Comparison of ENCODE assay signal across 8 cellular contexts in the genomic region with DNA sequence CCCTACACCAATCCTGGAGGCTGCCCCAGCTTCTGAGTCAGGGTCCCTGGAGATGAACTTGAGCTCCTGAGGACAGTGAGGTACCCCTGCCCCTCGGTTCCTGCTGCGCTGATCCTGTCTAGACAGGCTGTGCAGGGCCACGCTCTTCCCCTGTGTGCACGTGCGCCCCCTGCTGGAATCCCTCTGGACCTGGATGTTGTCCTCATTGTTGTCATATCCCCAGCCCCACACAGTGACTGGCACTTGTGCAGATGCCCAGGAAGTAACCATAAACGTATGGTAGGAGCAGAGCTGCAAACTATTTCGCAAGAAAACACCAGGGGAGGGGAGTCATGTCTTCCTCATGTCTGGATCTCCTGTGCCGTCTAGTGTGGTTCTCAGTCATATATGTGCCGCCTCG.
DNase-seq lines count a peak whose midpoint lies in the region; ATAC-seq and TF ChIP-seq lines count a peak whose summit lies in the region.

No MANE protein-coding gene starts in this region.

- no peak overlapping the region for H2BK15ac ChIP-seq in mesendoderm (replicated peaks; ENCODE audit: low read depth)

- no peaks in the 10 kb centered on the region for H3K4me1 Mint-ChIP-seq in T-helper 2 cell treated with Interferon-gamma antibody and Interleukin-4, amounts not matched to agents 5 μg/mL and 100 μg/mL, for 36 hours (ENCODE audit: low read depth)

- H3K23ac ChIP-seq in mesendoderm (ENCODE audit: low read length), result no peak overlapping the region

- H3K9me3 ChIP-seq in BE2C (no peaks in the 10 kb centered on the region), colonic mucosa (no peaks in the 10 kb centered on the region), transverse colon (peaks cover 3 to 7% of the 10 kb centered on the region in 2 donors)

- H2AK5ac ChIP-seq in mesendoderm (ENCODE audit: low read length), result no peak overlapping the region

- H3K4me3 ChIP-seq in BE2C (ENCODE audit: low read depth, low read length) (no peak overlapping the region), colonic mucosa (no peak overlapping the region), mesendoderm (ENCODE audit: low read length) (no peak overlapping the region), transverse colon (no peak overlapping the region)

- no peaks in the 10 kb centered on the region for H3K9me3 Mint-ChIP-seq in T-helper 2 cell treated with Interferon-gamma antibody and Interleukin-4, amounts not matched to agents 5 μg/mL and 100 μg/mL, for 36 hours

- TF ChIP-seq CTCF in BE2C (IDR thresholded peaks at IDR 0.05; ENCODE audit: low read depth, low read length) (peak; percentile 57), colonic mucosa (IDR thresholded peaks at IDR 0.05) (peak; percentile 54), transverse colon (IDR thresholded peaks at IDR 0.05) (peak; percentile 29 to 45 (median 38))

- H3K27me3 ChIP-seq in BE2C, result no peaks in the 10 kb centered on the region
- no peaks in the 10 kb centered on the region for H3K27me3 ChIP-seq in colonic mucosa
- H3K27me3 ChIP-seq in mesendoderm (ENCODE audit: insufficient read depth, low read length, poor library complexity), result no peaks in the 10 kb centered on the region
- no peaks in the 10 kb centered on the region for H3K27me3 ChIP-seq in transverse colon

- H3K4me2 ChIP-seq in mesendoderm (ENCODE audit: low read length), result no peak overlapping the region

- H2BK120ac ChIP-seq in mesendoderm (ENCODE audit: low read depth, low read length), result no peak overlapping the region

- H3K36me3 ChIP-seq in BE2C (no peaks in the 10 kb centered on the region; the same call in 1 of the 2 replicates), colonic mucosa (no peaks in the 10 kb centered on the region), mesendoderm (ENCODE audit: control insufficient read depth, insufficient read depth, low read length) (no peaks in the 10 kb centered on the region), transverse colon (no peaks in the 10 kb centered on the region)

- intact Hi-C loops in colonic mucosa (cut with DNase I), result loop anchor here (10.0 kb wide), 1 partner anchor 129 kb away; no protein-coding TSS in a partner anchor
- intact Hi-C loops in transverse colon (cut with DNase I; ENCODE audit: low total_unique reads), result no loop called here

- DNase-seq in BE2C (peak; percentile 55), HuH-7 (ENCODE audit: low spot score) (peak; percentile 53), colonic mucosa (peak; percentile 71), mesendoderm (peak; percentile 74), transverse colon (peak; percentile 64)
- peak; percentile 30 for DNase-seq in T-helper 2 cell treated with Interferon-gamma antibody and Interleukin-4, amounts not matched to agents 5 μg/mL and 100 μg/mL, for 36 hours (ENCODE audit: low spot score)

- no peak for TF ChIP-seq EP300 in transverse colon (IDR thresholded peaks at IDR 0.05; ENCODE audit: low read depth)

- no peak overlapping the region for H3K27ac ChIP-seq in colonic mucosa
- H3K27ac ChIP-seq in mesendoderm (ENCODE audit: low read depth, low read length), result no peak overlapping the region
- H3K27ac ChIP-seq in transverse colon, result no peak overlapping the region

- H4K5ac ChIP-seq in mesendoderm (ENCODE audit: low read length), result no peak overlapping the region

- H3K4me3 Mint-ChIP-seq in T-helper 2 cell treated with Interferon-gamma antibody and Interleukin-4, amounts not matched to agents 5 μg/mL and 100 μg/mL, for 36 hours, result no peak overlapping the region

- in situ Hi-C loops in transverse colon (cut with MboI; ENCODE audit: low pct_ligation_motif_present in 1 of 4, low pct_unique_long_range_greater_than_20kb in 1 of 4, low sequenced_read_pairs in 3 of 4), result no loop called here

- ATAC-seq in HG02981 (IDR thresholded peaks at IDR 0.05; ENCODE audit: unreplicated experiment) (no peak), GM21786 (IDR thresholded peaks at IDR 0.05; ENCODE audit: unreplicated experiment) (no peak)

- H2BK5ac ChIP-seq in mesendoderm (ENCODE audit: low read length), result no peak overlapping the region

- H3K79me2 ChIP-seq in mesendoderm (ENCODE audit: control insufficient read depth, insufficient read depth, low read length), result no peaks in the 10 kb centered on the region

- no peak for TF ChIP-seq POLR2A in transverse colon (IDR thresholded peaks at IDR 0.05)

- H3K56ac ChIP-seq in mesendoderm (ENCODE audit: low read length), result no peak overlapping the region

- no peaks in the 10 kb centered on the region for H3K36me3 Mint-ChIP-seq in T-helper 2 cell treated with Interferon-gamma antibody and Interleukin-4, amounts not matched to agents 5 μg/mL and 100 μg/mL, for 36 hours (ENCODE audit: low read depth)

- no peaks in the 10 kb centered on the region for H3K79me1 ChIP-seq in mesendoderm (ENCODE audit: low read length)

- H3K4me1 ChIP-seq in BE2C (no peaks in the 10 kb centered on the region), colonic mucosa (no peaks in the 10 kb centered on the region), mesendoderm (ENCODE audit: control insufficient read depth, low read depth, low read length) (no peaks in the 10 kb centered on the region), transverse colon (no peaks in the 10 kb centered on the region)

- H3K9ac ChIP-seq in colonic mucosa (ENCODE audit: low read depth in 2 of 2, low read length in 2 of 2) (no peak overlapping the region), mesendoderm (ENCODE audit: low read length) (no peak overlapping the region)

- no peak overlapping the region for H3K27ac Mint-ChIP-seq in T-helper 2 cell treated with Interferon-gamma antibody and Interleukin-4, amounts not matched to agents 5 μg/mL and 100 μg/mL, for 36 hours

- no peaks in the 10 kb centered on the region for H3K27me3 Mint-ChIP-seq in T-helper 2 cell treated with Interferon-gamma antibody and Interleukin-4, amounts not matched to agents 5 μg/mL and 100 μg/mL, for 36 hours (ENCODE audit: low read depth)

- no peak overlapping the region for H3K4ac ChIP-seq in mesendoderm (ENCODE audit: low read depth, low read length)

- no peak overlapping the region for H3K18ac ChIP-seq in mesendoderm (ENCODE audit: low read length)

- no CpG with 5 or more reads among the region's 10 CpGs for WGBS in mesendoderm (ENCODE audit: extremely low coverage, insufficient coverage, low lambda C conversion rate)
- WGBS in transverse colon (ENCODE audit: low coverage in 1 of 2), 2 donors, result 39 to 51% methylated on average over 5 to 9 of the region's 10 CpGs

- H4K8ac ChIP-seq in mesendoderm (ENCODE audit: low read depth, low read length), result no peak overlapping the region
